Comparison of ENCODE assay signal across 20 cellular contexts in genomic region chr7:74356589-74357315, GRCh38.
DNase-seq lines count a peak whose midpoint lies in the region; ATAC-seq and TF ChIP-seq lines count a peak whose summit lies in the region.
"Had no signal": no experiment of that assay in that cellular context is flagged by ENCODE, and none has a peak within 500 bp of the region (broad histone marks: within the 10 kb centered on the region; RNA-seq: fewer than 3 reads in every experiment).

No MANE protein-coding gene starts in this region.

- H3K9me3 Mint-ChIP-seq in chondrocyte (ENCODE audit: low read depth) = peaks cover 4% of the 10 kb centered on the region
- H3K9me3 Mint-ChIP-seq in nephron progenitor cell = no peaks in the 10 kb centered on the region
- H3K9me3 Mint-ChIP-seq: activated CD4-positive, alpha-beta memory T cell treated with anti-CD3 and anti-CD28 coated beads, Interleukin-2, amount 10 ng/mL, durations not matched to agents 7 days and 5 days; natural killer cell treated with Interleukin-12 subunit alpha and Interleukin-12 subunit beta and Interleukin-15 and Interleukin-18, amount 100 ng/mL, for 72 hours had no signal

- no peak for ATAC-seq in omental fat pad (ENCODE audit: low FRiP score)
- no peak for ATAC-seq in GM18907 (IDR thresholded peaks at IDR 0.05; ENCODE audit: unreplicated experiment)
- ATAC-seq: natural killer cell treated with Interleukin-12 subunit alpha and Interleukin-12 subunit beta and Interleukin-15 and Interleukin-18, amount 100 ng/mL, for 72 hours had no signal

- H3K27ac Mint-ChIP-seq in chondrocyte (ENCODE audit: unreplicated experiment) (peak overlapping the region; percentile 12), nephron progenitor cell (peak overlapping the region; percentile 80)
- H3K27ac Mint-ChIP-seq: activated CD4-positive, alpha-beta memory T cell treated with anti-CD3 and anti-CD28 coated beads, Interleukin-2, amount 10 ng/mL, durations not matched to agents 7 days and 5 days had no signal

- H3K36me3 Mint-ChIP-seq in chondrocyte (ENCODE audit: low read depth) (peaks cover 25% of the 10 kb centered on the region), nephron progenitor cell (ENCODE audit: low read depth) (peaks cover 59% of the 10 kb centered on the region)
- H3K36me3 Mint-ChIP-seq: natural killer cell treated with Interleukin-12 subunit alpha and Interleukin-12 subunit beta and Interleukin-15 and Interleukin-18, amount 100 ng/mL, for 72 hours had no signal

- no peaks in the 10 kb centered on the region for H3K27me3 Mint-ChIP-seq in chondrocyte (ENCODE audit: low read depth)
- no peaks in the 10 kb centered on the region for H3K27me3 Mint-ChIP-seq in nephron progenitor cell (ENCODE audit: low read depth, poor library complexity)
- H3K27me3 Mint-ChIP-seq: activated CD4-positive, alpha-beta memory T cell treated with anti-CD3 and anti-CD28 coated beads, Interleukin-2, amount 10 ng/mL, durations not matched to agents 7 days and 5 days; natural killer cell treated with Interleukin-12 subunit alpha and Interleukin-12 subunit beta and Interleukin-15 and Interleukin-18, amount 100 ng/mL, for 72 hours had no signal

- H3K4me1 Mint-ChIP-seq in chondrocyte (ENCODE audit: low read depth) = peaks cover 7% of the 10 kb centered on the region
- H3K4me1 Mint-ChIP-seq in nephron progenitor cell = no peaks in the 10 kb centered on the region

- TF ChIP-seq CTCF in chondrocyte (IDR thresholded peaks at IDR 0.05) (no peak), nephron progenitor cell (IDR thresholded peaks at IDR 0.05) (no peak), omental fat pad (IDR thresholded peaks at IDR 0.05) (no peak)

- no peak overlapping the region for H3K4me3 Mint-ChIP-seq in chondrocyte (ENCODE audit: unreplicated experiment)
- no peak overlapping the region for H3K4me3 Mint-ChIP-seq in nephron progenitor cell
- H3K4me3 Mint-ChIP-seq: activated CD4-positive, alpha-beta memory T cell treated with anti-CD3 and anti-CD28 coated beads, Interleukin-2, amount 10 ng/mL, durations not matched to agents 7 days and 5 days; natural killer cell treated with Interleukin-12 subunit alpha and Interleukin-12 subunit beta and Interleukin-15 and Interleukin-18, amount 100 ng/mL, for 72 hours had no signal

- DNase-seq in ELR (ENCODE audit: low read depth) = peak; percentile 77
- DNase-seq in LHCN-M2 (ENCODE audit: low read depth) = peak; percentile 19
- DNase-seq in chondrocyte (ENCODE audit: low spot score) = no peak
- no peak for DNase-seq in nephron progenitor cell
- no peak for DNase-seq in activated CD4-positive, alpha-beta T cell treated with anti-CD3 and anti-CD28 coated beads, Interleukin-2, amount 50 U/mL, for 48 hours
- no peak for DNase-seq in omental fat pad (ENCODE audit: low spot score)
- DNase-seq: activated CD4-positive, alpha-beta memory T cell treated with anti-CD3 and anti-CD28 coated beads, Interleukin-2, amount 10 ng/mL, durations not matched to agents 7 days and 5 days; activated CD4-positive, CD25-positive, alpha-beta regulatory T cell; activated gamma-delta T cell; cortex of kidney; GDM1; MG63; midbrain; NCI-H1436; NCI-H524; stimulated activated CD4-positive, alpha-beta T cell treated with anti-CD3 and anti-CD28 coated beads, Interleukin-1b, Interleukin-23, amount 100 ng/mL, for 48 hours; substantia nigra; T-helper 9 cell had no signal

Comparison
In these comparisons a context has a peak if more than half of its experiments do, and no peak if none do; other contexts are left out.
1. DNase-seq: peak in ELR (single experiment) and LHCN-M2 (single experiment); none in chondrocyte (single experiment), nephron progenitor cell (single experiment), activated CD4-positive, alpha-beta T cell treated with anti-CD3 and anti-CD28 coated beads, Interleukin-2, amount 50 U/mL, for 48 hours (0 of 2) and omental fat pad (single experiment).